In genomic region chr16:49204191-49204590, GRCh38 we compare ENCODE assay signal across 5 cellular contexts.
"Had no signal": no experiment of that assay in that cellular context is flagged by ENCODE, and none has a peak within 500 bp of the region (broad histone marks: within the 10 kb centered on the region; RNA-seq: fewer than 3 reads in every experiment).

No MANE protein-coding gene starts in this region.

- H3K4me3 Mint-ChIP-seq: IgD-negative memory B cell had no signal

- H3K4me1 Mint-ChIP-seq: IgD-negative memory B cell had no signal

- H3K27ac ChIP-seq: HL-60 had no signal

- H3K27ac Mint-ChIP-seq: IgD-negative memory B cell had no signal

- H3K4me3 ChIP-seq: K562 had no signal

- DNase-seq: IMR-90, KBM-7 had no signal

- H3K36me3 Mint-ChIP-seq: IgD-negative memory B cell had no signal
